In the genomic region with DNA sequence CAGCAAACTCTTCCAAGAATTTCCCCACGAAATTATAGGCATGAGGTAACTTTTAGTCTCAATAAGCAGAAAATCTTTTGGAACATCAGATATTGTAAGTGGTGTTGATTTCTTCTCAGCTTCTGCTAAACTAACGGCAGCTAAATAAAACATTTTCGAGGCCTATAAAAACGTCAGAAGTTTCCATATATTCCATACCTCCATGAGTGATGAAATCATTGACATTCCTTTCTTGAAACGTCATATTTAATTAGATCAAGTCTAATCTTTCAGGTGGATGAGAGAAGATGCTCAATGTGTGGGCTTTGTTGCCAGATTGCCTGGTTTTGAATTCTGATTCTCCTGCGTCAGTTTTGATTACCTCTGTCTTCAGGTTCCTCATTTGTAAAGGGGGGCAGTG, we compare ENCODE assay signal across 30 cellular contexts.
"Had no signal": no experiment of that assay in that cellular context is flagged by ENCODE, and none has a peak within 500 bp of the region (broad histone marks: within the 10 kb centered on the region; RNA-seq: fewer than 3 reads in every experiment).

No MANE protein-coding gene starts in this region.

- H3K4me3 ChIP-seq: left lung, lower lobe of right lung, neural progenitor cell, ovary, right atrium auricular region, right lobe of liver, smooth muscle cell, tibial nerve, uterus had no signal

- H3K9me3 Mint-ChIP-seq: immature natural killer cell; naive thymus-derived CD8-positive, alpha-beta T cell; nephron progenitor cell; neural progenitor cell; stimulated activated memory B cell treated with anti-CD40 and anti-IgM and Interleukin-4, amounts not matched to agents 10 μg/mL and 1 μg/mL and 100 μg/mL, for 72 hours; stimulated activated naive CD8-positive, alpha-beta T cell treated with anti-CD3 and anti-CD28 coated beads, Interleukin-15, amount 100 ng/mL, for 72 hours; type B pancreatic cell had no signal

- H3K9ac ChIP-seq: neural progenitor cell had no signal

- ATAC-seq: left colon; left lung; lower lobe of right lung; naive thymus-derived CD8-positive, alpha-beta T cell; right lobe of liver; stimulated activated memory B cell treated with anti-CD40 and anti-IgM and Interleukin-4, amounts not matched to agents 10 μg/mL and 1 μg/mL and 100 μg/mL, for 72 hours; stimulated activated naive CD8-positive, alpha-beta T cell treated with anti-CD3 and anti-CD28 coated beads, Interleukin-15, amount 100 ng/mL, for 72 hours had no signal

- H3K4me3 Mint-ChIP-seq: immature natural killer cell; naive thymus-derived CD8-positive, alpha-beta T cell; nephron progenitor cell; neural progenitor cell; stimulated activated memory B cell treated with anti-CD40 and anti-IgM and Interleukin-4, amounts not matched to agents 10 μg/mL and 1 μg/mL and 100 μg/mL, for 72 hours; stimulated activated naive CD8-positive, alpha-beta T cell treated with anti-CD3 and anti-CD28 coated beads, Interleukin-15, amount 100 ng/mL, for 72 hours; type B pancreatic cell had no signal

- H3K27me3 ChIP-seq: left lung, neural progenitor cell, ovary, right atrium auricular region, right lobe of liver, tibial nerve, uterus had no signal

- H3K4me2 ChIP-seq: neural progenitor cell, smooth muscle cell had no signal

- H3K27ac ChIP-seq: left lung, lower lobe of right lung, neural progenitor cell, neutrophil, ovary, right atrium auricular region, right lobe of liver, tibial nerve, uterus had no signal

- H3K27ac Mint-ChIP-seq: immature natural killer cell; naive thymus-derived CD8-positive, alpha-beta T cell; nephron progenitor cell; neural progenitor cell; progenitor cell of endocrine pancreas; stimulated activated memory B cell treated with anti-CD40 and anti-IgM and Interleukin-4, amounts not matched to agents 10 μg/mL and 1 μg/mL and 100 μg/mL, for 72 hours; stimulated activated naive CD8-positive, alpha-beta T cell treated with anti-CD3 and anti-CD28 coated beads, Interleukin-15, amount 100 ng/mL, for 72 hours; type B pancreatic cell had no signal

- FAIRE-seq: islet of Langerhans, kidney had no signal

- H3K4me1 Mint-ChIP-seq: naive thymus-derived CD8-positive, alpha-beta T cell; stimulated activated memory B cell treated with anti-CD40 and anti-IgM and Interleukin-4, amounts not matched to agents 10 μg/mL and 1 μg/mL and 100 μg/mL, for 72 hours; stimulated activated naive CD8-positive, alpha-beta T cell treated with anti-CD3 and anti-CD28 coated beads, Interleukin-15, amount 100 ng/mL, for 72 hours had no signal

- H3K9me3 ChIP-seq: left lung, lower lobe of right lung, neutrophil, ovary, right atrium auricular region, right lobe of liver, tibial nerve, uterus had no signal

- DNase-seq: hypothalamus; immature natural killer cell; kidney; left colon; left lung; lower lobe of right lung; mammary epithelial cell; mesenchymal stem cell; naive thymus-derived CD8-positive, alpha-beta T cell; nephron progenitor cell; occipital lobe; ovary; right lobe of liver; stimulated activated CD4-positive, alpha-beta T cell treated with anti-CD3 and anti-CD28 coated beads, Interleukin-1b, Interleukin-23, amount 100 ng/mL, for 48 hours; stimulated activated CD4-positive, alpha-beta T cell treated with anti-CD3 and anti-CD28 coated beads, Interleukin-2, amount 100 ng/mL, for 48 hours; stimulated activated CD4-positive, alpha-beta T cell treated with anti-CD3 and anti-CD28 coated beads, Interleukin-4, amount 100 ng/mL, for 4 hours; stimulated activated CD8-positive, alpha-beta memory T cell treated with anti-CD3 and anti-CD28 coated beads, Interleukin-4, amount 100 ng/mL, for 48 hours; stimulated activated naive CD4-positive, alpha-beta T cell treated with Interleukin-2 at 50 U/mL for 16 hours; stimulated activated naive CD8-positive, alpha-beta T cell treated with anti-CD3 and anti-CD28 coated beads, Interleukin-15, amount 100 ng/mL, for 72 hours; substantia nigra; uterus had no signal

- H2AFZ ChIP-seq: neural progenitor cell had no signal

- H3K4me1 ChIP-seq: lower lobe of right lung, right lobe of liver, uterus had no signal

- H3K36me3 Mint-ChIP-seq: immature natural killer cell; naive thymus-derived CD8-positive, alpha-beta T cell; neural progenitor cell; stimulated activated memory B cell treated with anti-CD40 and anti-IgM and Interleukin-4, amounts not matched to agents 10 μg/mL and 1 μg/mL and 100 μg/mL, for 72 hours; type B pancreatic cell had no signal

- H3K36me3 ChIP-seq: left lung, lower lobe of right lung, neural progenitor cell, neutrophil, ovary, right atrium auricular region, right lobe of liver, tibial nerve, uterus had no signal
